8 cellular contexts compared by ENCODE assay signal in the genomic region with DNA sequence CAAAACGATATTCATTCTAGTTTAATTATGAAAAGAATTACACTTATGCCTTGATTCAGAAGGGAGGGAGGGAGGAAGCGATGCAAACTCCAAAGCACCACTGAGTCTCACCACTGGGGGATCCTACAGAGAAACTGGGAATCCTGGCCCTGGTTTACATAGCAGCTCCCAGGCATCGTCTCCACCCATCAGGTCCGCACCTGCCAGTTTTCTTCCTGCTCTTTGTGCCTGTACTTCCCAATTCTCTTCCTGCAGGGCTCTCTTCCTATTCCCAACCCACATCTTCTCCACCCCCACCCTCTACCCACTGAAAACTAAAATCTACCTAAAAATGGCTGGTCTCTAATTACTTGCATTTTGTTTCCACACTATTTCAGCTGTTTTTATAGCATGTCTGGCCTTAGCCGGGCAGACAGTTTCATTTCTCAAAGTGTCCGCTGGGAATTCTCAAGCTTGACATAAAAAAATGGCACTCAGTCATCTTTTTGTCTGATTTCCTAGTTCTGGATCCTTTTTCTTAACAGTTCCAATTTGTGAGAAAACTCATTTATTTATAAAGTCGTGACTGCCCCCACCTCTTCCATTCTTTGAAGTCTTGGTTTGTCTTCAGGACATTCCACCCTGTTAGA. TPM values are rescaled to one million over a fixed set of nuclear protein-coding genes. Genes with fewer than 3 reads are reported as not detected.
DNase-seq lines count a peak whose midpoint lies in the region; ATAC-seq and TF ChIP-seq lines count a peak whose summit lies in the region.

No MANE protein-coding gene starts in this region.

- H3K4me1 ChIP-seq in mucosa of rectum (ENCODE audit: control insufficient read depth in 2 of 2, insufficient read depth in 2 of 2, low read length in 2 of 2): peaks cover 72 to 76% of the 10 kb centered on the region in 2 donors

- H3K36me3 ChIP-seq in brain microvascular endothelial cell (replicated peaks) (peaks cover 5% of the 10 kb centered on the region), mucosa of rectum (ENCODE audit: control insufficient read depth in 2 of 2, insufficient read depth in 2 of 2, low read length in 2 of 2) (peaks cover under 1 to 6% of the 10 kb centered on the region in 2 donors)

- peak overlapping the region; percentile 99 to 100 for H3K9ac ChIP-seq in mucosa of rectum (ENCODE audit: low read depth in 1 of 2, low read length in 2 of 2)

- H3K27me3 ChIP-seq in brain microvascular endothelial cell (replicated peaks): no peaks in the 10 kb centered on the region
- no peaks in the 10 kb centered on the region for H3K27me3 ChIP-seq in mucosa of rectum (ENCODE audit: control insufficient read depth in 2 of 2, insufficient read depth in 2 of 2, low read length in 2 of 2)

- H3K4me3 ChIP-seq in brain microvascular endothelial cell (ENCODE audit: low read depth, low read length) (no peak overlapping the region), mucosa of rectum (ENCODE audit: low read length in 2 of 2) (peak overlapping the region; percentile 17 to 96)

- ATAC-seq in GM21529 (IDR thresholded peaks at IDR 0.05; ENCODE audit: unreplicated experiment): no peak

- in situ Hi-C loops in brain microvascular endothelial cell (cut with HindIII; ENCODE audit: low pct_ligation_motif_present, low sequenced_read_pairs): no loop called here

- no peak overlapping the region for H3K27ac ChIP-seq in brain microvascular endothelial cell
- peak overlapping the region; percentile 99 for H3K27ac ChIP-seq in mucosa of rectum (ENCODE audit: low read depth in 2 of 2, low read length in 2 of 2)

- peak; percentile 64 for TF ChIP-seq CTCF in brain microvascular endothelial cell (IDR thresholded peaks at IDR 0.05; ENCODE audit: low read depth, low read length, missing control alignments)

- H3K9me3 ChIP-seq in mucosa of rectum (ENCODE audit: control insufficient read depth in 2 of 2, low read length in 2 of 2): no peaks in the 10 kb centered on the region

- DNase-seq in EH (ENCODE audit: low read depth): peak; percentile 40
- DNase-seq in LHCN-M2 (ENCODE audit: low read depth): peak; percentile 76
- DNase-seq in brain microvascular endothelial cell: no peak
- no peak for DNase-seq in globus pallidus (ENCODE audit: low spot score)
- DNase-seq in NOMO-1 treated with dmso at 0.1 percent for 144 hours (lab: John Stamatoyannopoulos, UW; ENCODE audit: unreplicated experiment): no peak
- DNase-seq in effector CD8-positive, alpha-beta T cell (lab: John Stamatoyannopoulos, UW): no peak

RNA-seq across cellular contexts. Expression of gene TNIP1, which starts 1.6 kb away (rescaled TPM):
- total RNA-seq in LHCN-M2 (2014; rRNA removed): 151 and 186 TPM in 2 replicates
- 248 TPM for polyA plus RNA-seq in LHCN-M2 (2012)

Comparison
In these comparisons a context has a peak if more than half of its experiments do, and no peak if none do; other contexts are left out.
1. DNase-seq: peak in EH (single experiment) and LHCN-M2 (single experiment); none in brain microvascular endothelial cell (single experiment), globus pallidus (single experiment), NOMO-1 treated with dmso at 0.1 percent for 144 hours (single experiment) and effector CD8-positive, alpha-beta T cell (single experiment).